ENCODE assay signal across 34 cellular contexts in genomic region chr11:64531422-64531821, GRCh38. TPM values are rescaled to one million over a fixed set of nuclear protein-coding genes. Genes with fewer than 3 reads are reported as not detected.
"Had no signal": no experiment of that assay in that cellular context is flagged by ENCODE, and none has a peak within 500 bp of the region (broad histone marks: within the 10 kb centered on the region; RNA-seq: fewer than 3 reads in every experiment).

No MANE protein-coding gene starts in this region.

- H3K27ac Mint-ChIP-seq: activated CD4-positive, alpha-beta memory T cell treated with anti-CD3 and anti-CD28 coated beads, Interleukin-2, amount 10 ng/mL, durations not matched to agents 7 days and 5 days; activated CD4-positive, alpha-beta T cell treated with anti-CD3 and anti-CD28 coated beads, Interleukin-2, amount 10 ng/mL, durations not matched to agents 7 days and 5 days; activated naive CD4-positive, alpha-beta T cell treated with anti-CD3 and anti-CD28 coated beads for 36 hours; activated naive CD4-positive, alpha-beta T cell treated with anti-CD3 and anti-CD28 coated beads, Interleukin-2, amount 50 U/mL, for 24 hours; activated naive CD8-positive, alpha-beta T cell treated with anti-CD3 and anti-CD28 coated beads for 36 hours; activated naive CD8-positive, alpha-beta T cell treated with anti-CD3 and anti-CD28 coated beads, Interleukin-2, amount 50 U/mL, for 24 hours; activated T-helper 1 cell treated with anti-CD3 and anti-CD28 coated beads, Interleukin-12 subunit alpha, Interleukin-12 subunit beta, Interleukin-2, Interleukin-4 antibody, amounts not matched to agents 30 ng/mL and 10 ng/mL and 1 ng/mL, durations not matched to agents 14 hours and 24 hours and 36 hours; activated T-helper 2 cell treated with anti-CD3 and anti-CD28 coated beads, Interferon-gamma antibody, Interleukin-2, Interleukin-4, amounts not matched to agents 10 μg/mL and 5 μg/mL and 100 μg/mL, durations not matched to agents 14 hours and 24 hours and 36 hours; brain; dendritic cell treated with granulocyte-macrophage colony-stimulating factor and Interleukin-4, amounts not matched to agents 40 ng/mL and 50 ng/mL, for 4 days; effector memory CD8-positive, alpha-beta T cell; WTC11 had no signal

- H3K4me3 Mint-ChIP-seq: activated CD4-positive, alpha-beta memory T cell treated with anti-CD3 and anti-CD28 coated beads, Interleukin-2, amount 10 ng/mL, durations not matched to agents 7 days and 5 days; activated CD4-positive, alpha-beta T cell treated with anti-CD3 and anti-CD28 coated beads, Interleukin-2, amount 10 ng/mL, durations not matched to agents 7 days and 5 days; activated naive CD4-positive, alpha-beta T cell treated with anti-CD3 and anti-CD28 coated beads for 36 hours; activated naive CD4-positive, alpha-beta T cell treated with anti-CD3 and anti-CD28 coated beads, Interleukin-2, amount 50 U/mL, for 24 hours; activated naive CD8-positive, alpha-beta T cell treated with anti-CD3 and anti-CD28 coated beads for 36 hours; activated naive CD8-positive, alpha-beta T cell treated with anti-CD3 and anti-CD28 coated beads, Interleukin-2, amount 50 U/mL, for 24 hours; activated T-helper 1 cell treated with anti-CD3 and anti-CD28 coated beads, Interleukin-12 subunit alpha, Interleukin-12 subunit beta, Interleukin-2, Interleukin-4 antibody, amounts not matched to agents 30 ng/mL and 10 ng/mL and 1 ng/mL, durations not matched to agents 14 hours and 24 hours and 36 hours; brain; dendritic cell treated with granulocyte-macrophage colony-stimulating factor and Interleukin-4, amounts not matched to agents 40 ng/mL and 50 ng/mL, for 4 days; effector memory CD8-positive, alpha-beta T cell; WTC11 had no signal

- H3K27ac ChIP-seq: adrenal gland, breast epithelium, cardiac muscle cell, coronary artery, esophagus muscularis mucosa, foreskin keratinocyte, gastrocnemius medialis, heart left ventricle had no signal

- H3K36me3 Mint-ChIP-seq: activated naive CD4-positive, alpha-beta T cell treated with anti-CD3 and anti-CD28 coated beads, Interleukin-2, amount 50 U/mL, for 24 hours; activated naive CD8-positive, alpha-beta T cell treated with anti-CD3 and anti-CD28 coated beads for 36 hours; brain had no signal

- H3K4me1 Mint-ChIP-seq: activated CD4-positive, alpha-beta memory T cell treated with anti-CD3 and anti-CD28 coated beads, Interleukin-2, amount 10 ng/mL, durations not matched to agents 7 days and 5 days; activated CD4-positive, alpha-beta T cell treated with anti-CD3 and anti-CD28 coated beads, Interleukin-2, amount 10 ng/mL, durations not matched to agents 7 days and 5 days; activated naive CD4-positive, alpha-beta T cell treated with anti-CD3 and anti-CD28 coated beads, Interleukin-2, amount 50 U/mL, for 24 hours; activated naive CD8-positive, alpha-beta T cell treated with anti-CD3 and anti-CD28 coated beads for 36 hours; activated naive CD8-positive, alpha-beta T cell treated with anti-CD3 and anti-CD28 coated beads, Interleukin-2, amount 50 U/mL, for 24 hours; brain; WTC11 had no signal

- H3K4me1 ChIP-seq: adrenal gland, breast epithelium, esophagus muscularis mucosa, foreskin keratinocyte, gastrocnemius medialis, heart left ventricle had no signal

- DNase-seq: activated CD4-positive, alpha-beta memory T cell treated with anti-CD3 and anti-CD28 coated beads, Interleukin-2, amount 10 ng/mL, durations not matched to agents 7 days and 5 days; activated CD4-positive, alpha-beta T cell treated with anti-CD3 and anti-CD28 coated beads for 1 hour; activated CD4-positive, alpha-beta T cell treated with anti-CD3 and anti-CD28 coated beads for 4 hours; activated CD4-positive, alpha-beta T cell treated with anti-CD3 and anti-CD28 coated beads, Interleukin-2, amount 10 ng/mL, durations not matched to agents 7 days and 5 days; activated CD4-positive, alpha-beta T cell treated with anti-CD3 and anti-CD28 coated beads, Interleukin-2, amount 50 U/mL, for 4 hours; activated naive CD4-positive, alpha-beta T cell treated with anti-CD3 and anti-CD28 coated beads for 36 hours; activated naive CD8-positive, alpha-beta T cell treated with anti-CD3 and anti-CD28 coated beads for 36 hours; activated naive CD8-positive, alpha-beta T cell treated with anti-CD3 and anti-CD28 coated beads, Interleukin-2, amount 50 U/mL, for 24 hours; activated T-cell treated with anti-CD3 and anti-CD28 coated beads, Interleukin-2, amount 50 U/mL, for 1 hour; activated T-cell treated with anti-CD3 and anti-CD28 coated beads, Interleukin-2, amount 50 U/mL, for 48 hours; adrenal gland; amygdala; aorta; central memory CD4-positive, alpha-beta T cell; effector CD4-positive, alpha-beta T cell; effector memory CD8-positive, alpha-beta T cell; erythroblast; foreskin keratinocyte; gastrocnemius medialis; glutamatergic neuron; heart left ventricle; T-helper 2 cell had no signal

- H3K9me3 Mint-ChIP-seq: activated CD4-positive, alpha-beta memory T cell treated with anti-CD3 and anti-CD28 coated beads, Interleukin-2, amount 10 ng/mL, durations not matched to agents 7 days and 5 days; activated CD4-positive, alpha-beta T cell treated with anti-CD3 and anti-CD28 coated beads, Interleukin-2, amount 10 ng/mL, durations not matched to agents 7 days and 5 days; activated naive CD4-positive, alpha-beta T cell treated with anti-CD3 and anti-CD28 coated beads for 36 hours; activated naive CD4-positive, alpha-beta T cell treated with anti-CD3 and anti-CD28 coated beads, Interleukin-2, amount 50 U/mL, for 24 hours; activated naive CD8-positive, alpha-beta T cell treated with anti-CD3 and anti-CD28 coated beads for 36 hours; activated naive CD8-positive, alpha-beta T cell treated with anti-CD3 and anti-CD28 coated beads, Interleukin-2, amount 50 U/mL, for 24 hours; activated T-helper 1 cell treated with anti-CD3 and anti-CD28 coated beads, Interleukin-12 subunit alpha, Interleukin-12 subunit beta, Interleukin-2, Interleukin-4 antibody, amounts not matched to agents 30 ng/mL and 10 ng/mL and 1 ng/mL, durations not matched to agents 14 hours and 24 hours and 36 hours; activated T-helper 2 cell treated with anti-CD3 and anti-CD28 coated beads, Interferon-gamma antibody, Interleukin-2, Interleukin-4, amounts not matched to agents 10 μg/mL and 5 μg/mL and 100 μg/mL, durations not matched to agents 14 hours and 24 hours and 36 hours; dendritic cell treated with granulocyte-macrophage colony-stimulating factor and Interleukin-4, amounts not matched to agents 40 ng/mL and 50 ng/mL, for 4 days; effector memory CD8-positive, alpha-beta T cell had no signal

- H3K36me3 ChIP-seq: adrenal gland, breast epithelium, cardiac muscle cell, esophagus muscularis mucosa, gastrocnemius medialis, heart left ventricle had no signal

- H3K9me3 ChIP-seq: adrenal gland, breast epithelium, gastrocnemius medialis, heart left ventricle had no signal

- H3K4me3 ChIP-seq: adrenal gland, breast epithelium, cardiac muscle cell, coronary artery, dorsolateral prefrontal cortex, esophagus muscularis mucosa, gastrocnemius medialis, heart left ventricle had no signal

- ATAC-seq: activated naive CD8-positive, alpha-beta T cell treated with anti-CD3 and anti-CD28 coated beads, Interleukin-2, amount 50 U/mL, for 24 hours; effector memory CD8-positive, alpha-beta T cell; foreskin keratinocyte; gastrocnemius medialis; heart left ventricle; WTC11 had no signal

RNA-seq across cellular contexts. Expression of gene SLC22A11, which starts 24.3 kb away (rescaled TPM):
- total RNA-seq: activated CD4-positive, alpha-beta memory T cell treated with anti-CD3 and anti-CD28 coated beads, Interleukin-2, amount 10 ng/mL, durations not matched to agents 7 days and 5 days; activated CD4-positive, alpha-beta T cell treated with anti-CD3 and anti-CD28 coated beads, Interleukin-2, amount 10 ng/mL, durations not matched to agents 7 days and 5 days; activated naive CD8-positive, alpha-beta T cell treated with anti-CD3 and anti-CD28 coated beads for 36 hours; activated T-helper 1 cell treated with anti-CD3 and anti-CD28 coated beads, Interleukin-12 subunit alpha, Interleukin-12 subunit beta, Interleukin-2, Interleukin-4 antibody, amounts not matched to agents 30 ng/mL and 10 ng/mL and 1 ng/mL, durations not matched to agents 14 hours and 24 hours and 36 hours; activated T-helper 2 cell treated with anti-CD3 and anti-CD28 coated beads, Interferon-gamma antibody, Interleukin-2, Interleukin-4, amounts not matched to agents 10 μg/mL and 5 μg/mL and 100 μg/mL, durations not matched to agents 14 hours and 24 hours and 36 hours; breast epithelium; cardiac muscle cell; esophagus muscularis mucosa; foreskin keratinocyte; gastrocnemius medialis; heart left ventricle; T-helper 1 cell treated with Interleukin-12 subunit alpha and Interleukin-12 subunit beta and Interleukin-4 antibody, amounts not matched to agents 30 ng/mL and 1 ng/mL, for 36 hours; WTC11 had no signal
- polyA plus RNA-seq: aorta, foreskin keratinocyte, heart left ventricle had no signal

RNA-seq across cellular contexts. Expression of gene SLC22A12, which starts 59.6 kb away (rescaled TPM):
- total RNA-seq: activated CD4-positive, alpha-beta memory T cell treated with anti-CD3 and anti-CD28 coated beads, Interleukin-2, amount 10 ng/mL, durations not matched to agents 7 days and 5 days; activated CD4-positive, alpha-beta T cell treated with anti-CD3 and anti-CD28 coated beads, Interleukin-2, amount 10 ng/mL, durations not matched to agents 7 days and 5 days; activated naive CD4-positive, alpha-beta T cell treated with anti-CD3 and anti-CD28 coated beads for 36 hours; activated naive CD8-positive, alpha-beta T cell treated with anti-CD3 and anti-CD28 coated beads for 36 hours; activated T-helper 1 cell treated with anti-CD3 and anti-CD28 coated beads, Interleukin-12 subunit alpha, Interleukin-12 subunit beta, Interleukin-2, Interleukin-4 antibody, amounts not matched to agents 30 ng/mL and 10 ng/mL and 1 ng/mL, durations not matched to agents 14 hours and 24 hours and 36 hours; activated T-helper 2 cell treated with anti-CD3 and anti-CD28 coated beads, Interferon-gamma antibody, Interleukin-2, Interleukin-4, amounts not matched to agents 10 μg/mL and 5 μg/mL and 100 μg/mL, durations not matched to agents 14 hours and 24 hours and 36 hours; adrenal gland; aorta; breast epithelium; cardiac muscle cell; dorsolateral prefrontal cortex; esophagus muscularis mucosa; foreskin keratinocyte; gastrocnemius medialis; heart left ventricle; T-helper 1 cell treated with Interleukin-12 subunit alpha and Interleukin-12 subunit beta and Interleukin-4 antibody, amounts not matched to agents 30 ng/mL and 1 ng/mL, for 36 hours; WTC11 had no signal
- polyA plus RNA-seq: adrenal gland, aorta, cardiac muscle cell, foreskin keratinocyte, heart left ventricle had no signal
